In genomic region chr3:195150194-195151118, GRCh38 we compare ENCODE assay signal across 8 cellular contexts.
DNase-seq lines count a peak whose midpoint lies in the region; ATAC-seq and TF ChIP-seq lines count a peak whose summit lies in the region.

No MANE protein-coding gene starts in this region.

- H3K27me3 ChIP-seq in heart right ventricle = no peaks in the 10 kb centered on the region

- intact Hi-C loops in heart right ventricle (cut with DNase I) (loop anchor here in 7 of 10 donors (5.0 to 10.0 kb wide), 7 partner anchors 33 to 463 kb away; partner anchors contain the start of gene FAM43A (in 1 of the 7)), posterior cingulate gyrus (cut with DNase I) (loop anchor here (5.0 kb wide), 1 partner anchor 107 kb away; no protein-coding TSS in a partner anchor)

- peaks cover 44% of the 10 kb centered on the region for H3K4me1 Mint-ChIP-seq in activated naive CD4-positive, alpha-beta T cell treated with anti-CD3 and anti-CD28 coated beads, Interleukin-2, amount 50 U/mL, for 24 hours

- peak overlapping the region; percentile 32 to 92 (median 82) for H3K27ac ChIP-seq in heart right ventricle

- H3K36me3 ChIP-seq in heart right ventricle = no peaks in the 10 kb centered on the region

- H3K4me1 ChIP-seq in heart right ventricle = peaks cover 31 to 95% (median 85%) of the 10 kb centered on the region in 9 donors

- peaks cover 2% of the 10 kb centered on the region for H3K27me3 Mint-ChIP-seq in activated naive CD4-positive, alpha-beta T cell treated with anti-CD3 and anti-CD28 coated beads, Interleukin-2, amount 50 U/mL, for 24 hours

- H3K27ac Mint-ChIP-seq in activated naive CD4-positive, alpha-beta T cell treated with anti-CD3 and anti-CD28 coated beads, Interleukin-2, amount 50 U/mL, for 24 hours = peak overlapping the region; percentile 86

- TF ChIP-seq CTCF in heart right ventricle (IDR thresholded peaks at IDR 0.05) = no peak
- no peak for TF ChIP-seq CTCF in omental fat pad (IDR thresholded peaks at IDR 0.05)

- DNase-seq in activated gamma-delta T cell treated with Interleukin-2 at 50 U/mL for 16 hours (peak; percentile 13), activated gamma-delta T cell (lab: John Stamatoyannopoulos, UW) (no peak), NCI-H1436 treated with DMSO at 0.1 percent for 48 hours (lab: John Stamatoyannopoulos, UW) (peak; percentile 91), heart right ventricle (peak; percentile 72 to 77), posterior cingulate gyrus (peak in 9 of 10 donors; percentile 33 to 92 (median 60)), cerebellum (ENCODE audit: low spot score) (no peak), omental fat pad (ENCODE audit: low spot score) (no peak)

- H3K4me3 Mint-ChIP-seq in activated naive CD4-positive, alpha-beta T cell treated with anti-CD3 and anti-CD28 coated beads, Interleukin-2, amount 50 U/mL, for 24 hours = peak overlapping the region; percentile 70

- H3K36me3 Mint-ChIP-seq in activated naive CD4-positive, alpha-beta T cell treated with anti-CD3 and anti-CD28 coated beads, Interleukin-2, amount 50 U/mL, for 24 hours = no peaks in the 10 kb centered on the region

- ATAC-seq in heart right ventricle (peak; percentile 59 to 89 (median 74)), omental fat pad (ENCODE audit: low FRiP score) (no peak)

- H3K4me3 ChIP-seq in heart right ventricle = peak overlapping the region in 9 of 10 donors; percentile 7 to 44 (median 34)

- no peaks in the 10 kb centered on the region for H3K9me3 ChIP-seq in heart right ventricle

- WGBS in heart right ventricle, 2 donors = 5 to 9% methylated on average over 20 of the region's 20 CpGs

- H3K9me3 Mint-ChIP-seq in activated naive CD4-positive, alpha-beta T cell treated with anti-CD3 and anti-CD28 coated beads, Interleukin-2, amount 50 U/mL, for 24 hours = no peaks in the 10 kb centered on the region

Comparison
In these comparisons a context has a peak if more than half of its experiments do, and no peak if none do; other contexts are left out.
1. DNase-seq: peak in activated gamma-delta T cell treated with Interleukin-2 at 50 U/mL for 16 hours (single experiment), NCI-H1436 treated with DMSO at 0.1 percent for 48 hours (single experiment), heart right ventricle (2 of 2) and posterior cingulate gyrus (9 of 10); none in activated gamma-delta T cell (single experiment), cerebellum (single experiment) and omental fat pad (single experiment).